11 cellular contexts compared by ENCODE assay signal in genomic region chr4:54268151-54268550, GRCh38.
"Had no signal": no experiment of that assay in that cellular context is flagged by ENCODE, and none has a peak within 500 bp of the region (broad histone marks: within the 10 kb centered on the region; RNA-seq: fewer than 3 reads in every experiment).

No MANE protein-coding gene starts in this region.

- H3K4me1 ChIP-seq: left lung, upper lobe of right lung had no signal

- H3K36me3 ChIP-seq: left lung had no signal

- H3K27ac ChIP-seq: left lung, upper lobe of right lung had no signal

- DNase-seq: activated CD4-positive, alpha-beta T cell treated with anti-CD3 and anti-CD28 coated beads, Interleukin-2, amount 50 U/mL, for 1 hour; activated CD4-positive, CD25-positive, alpha-beta regulatory T cell; activated T-cell treated with anti-CD3 and anti-CD28 coated beads, Interleukin-2, amount 50 U/mL, for 1 hour; foreskin melanocyte; head of caudate nucleus; left lung; mesendoderm; nephron progenitor cell; stimulated activated CD4-positive, alpha-beta T cell treated with anti-CD3 and anti-CD28 coated beads, Interleukin-2, amount 100 ng/mL, for 48 hours; stimulated activated naive CD4-positive, alpha-beta T cell treated with Interleukin-2 at 50 U/mL for 16 hours; upper lobe of right lung had no signal

- H3K4me3 ChIP-seq: left lung, upper lobe of right lung had no signal

- ATAC-seq: left lung, upper lobe of right lung had no signal

- H3K9me3 ChIP-seq: left lung, upper lobe of right lung had no signal

- H3K27me3 ChIP-seq: left lung, upper lobe of right lung had no signal
